Comparison of ENCODE assay signal across 26 cellular contexts in the genomic region with DNA sequence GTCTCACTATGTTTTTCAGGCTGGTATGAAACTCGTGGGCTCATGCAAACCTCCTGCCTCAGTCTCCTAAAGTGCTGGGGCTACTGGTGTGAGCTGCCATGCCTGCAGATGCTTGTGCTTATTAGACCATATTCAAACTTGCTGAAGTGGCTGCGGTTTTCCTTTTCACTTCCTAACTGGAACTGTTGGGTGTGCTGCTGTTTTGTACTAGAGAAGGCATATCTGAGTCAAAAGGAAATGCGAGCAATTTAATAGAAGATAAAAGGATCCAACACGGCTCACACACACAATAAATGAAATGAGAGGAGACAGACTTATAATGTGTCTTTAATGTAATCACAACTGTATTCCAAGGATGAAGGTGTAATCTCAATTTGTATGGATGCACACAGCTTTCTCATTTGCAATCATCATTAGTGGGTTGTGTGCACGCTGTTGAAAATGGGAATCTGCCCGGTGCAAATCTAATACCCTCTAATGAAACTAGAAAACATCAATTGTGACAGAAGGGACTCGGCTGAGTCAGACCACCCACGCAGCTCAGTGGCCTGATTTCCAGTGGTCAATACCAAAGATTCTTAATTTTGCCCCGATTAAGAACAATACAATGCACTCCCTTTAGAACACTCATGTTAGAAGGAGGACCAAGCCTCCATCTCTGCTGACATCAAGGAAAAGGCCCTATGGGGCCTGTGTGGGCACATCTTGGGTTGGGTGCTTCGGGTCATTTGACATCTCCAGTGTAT.
"Had no signal": no experiment of that assay in that cellular context is flagged by ENCODE, and none has a peak within 500 bp of the region (broad histone marks: within the 10 kb centered on the region; RNA-seq: fewer than 3 reads in every experiment).

No MANE protein-coding gene starts in this region.

- ATAC-seq: activated CD8-positive, alpha-beta memory T cell treated with anti-CD3 and anti-CD28 coated beads, Interleukin-2, amount 10 ng/mL, durations not matched to agents 7 days and 5 days; body of pancreas; Panc1; SK-N-SH treated with all-trans-retinoic acid at 6 μM for 48 hours; WTC11 had no signal

- H3K9me3 ChIP-seq: body of pancreas, SJCRH30 had no signal

- H3K27me3 ChIP-seq: body of pancreas, SJCRH30 had no signal

- H3K4me1 ChIP-seq: body of pancreas, SJCRH30 had no signal

- H3K4me3 ChIP-seq: body of pancreas, SJCRH30 had no signal

- DNase-seq: activated CD4-positive, alpha-beta T cell treated with anti-CD3 and anti-CD28 coated beads for 48 hours; activated CD4-positive, alpha-beta T cell treated with anti-CD3 and anti-CD28 coated beads, Interleukin-2, amount 50 U/mL, for 4 hours; activated CD4-positive, CD25-positive, alpha-beta regulatory T cell treated with anti-CD3 and anti-CD28 coated beads, Interleukin-2, amount 50 U/mL, for 72 hours; activated CD8-positive, alpha-beta memory T cell treated with anti-CD3 and anti-CD28 coated beads, Interleukin-2, amount 10 ng/mL, durations not matched to agents 7 days and 5 days; activated effector memory CD4-positive, alpha-beta T cell treated with Interleukin-2 at 50 U/mL for 16 hours; activated naive CD4-positive, alpha-beta T cell; activated T-cell treated with anti-CD3 and anti-CD28 coated beads, Interleukin-2, amount 50 U/mL, for 24 hours; aorta; body of pancreas; Karpas-422; NCI-H1048; NCI-H1417; NCI-H2029; NCI-H345; NCI-H510A; NCI-H526 treated with DMSO at 0.1 percent for 48 hours; NCI-H82; NK-92 treated with Interleukin-12 subunit alpha and Interleukin-12 subunit beta, amount 100 ng/mL, for 24 hours; OCI-M1; Right ventricle myocardium superior; SJCRH30; SW 1271 had no signal

- H3K36me3 ChIP-seq: SJCRH30 had no signal

- H3K27ac ChIP-seq: body of pancreas, RWPE1, SJCRH30 had no signal
